In the genomic region with DNA sequence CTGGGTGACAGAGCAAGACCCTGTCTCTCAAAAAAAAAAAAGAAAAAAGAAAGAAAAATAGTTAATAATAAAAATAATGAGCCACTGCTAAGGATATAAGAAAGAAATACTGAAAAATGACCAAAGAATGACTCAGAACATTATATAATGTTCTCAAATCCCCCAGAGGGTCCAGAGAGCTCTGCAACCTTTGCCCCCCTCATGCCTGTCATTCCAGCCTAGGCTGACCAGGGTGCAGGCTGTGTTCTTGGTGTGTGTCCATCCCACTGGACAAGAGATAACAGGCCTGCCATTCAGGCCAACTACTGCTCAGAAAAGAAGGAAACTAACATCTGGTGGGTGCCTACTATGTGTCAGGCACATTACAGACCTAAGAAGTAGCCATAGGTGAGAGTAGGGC, we compare ENCODE assay signal across 16 cellular contexts.
DNase-seq lines count a peak whose midpoint lies in the region; ATAC-seq and TF ChIP-seq lines count a peak whose summit lies in the region.
"Had no signal": no experiment of that assay in that cellular context is flagged by ENCODE, and none has a peak within 500 bp of the region (broad histone marks: within the 10 kb centered on the region; RNA-seq: fewer than 3 reads in every experiment).

No MANE protein-coding gene starts in this region.

- DNase-seq in EL (peak; percentile 3), cardiac fibroblast (ENCODE audit: low read depth in 2 of 2) (peak; percentile 24 to 54), left ventricle myocardium inferior (no peak), sciatic nerve (ENCODE audit: low spot score) (no peak), lower leg skin (ENCODE audit: low spot score in 2 of 2) (no peak)
- DNase-seq in stimulated activated naive CD4-positive, alpha-beta T cell treated with Interleukin-2 at 50 U/mL for 16 hours (lab: John Stamatoyannopoulos, UW), result no peak
- DNase-seq: CD8-positive, alpha-beta memory T cell; DMS53; NCI-H1417 treated with DMSO at 0.1 percent for 48 hours; NCI-H1930; NCI-H345; NCI-H524 treated with DMSO at 0.1 percent for 48 hours; SIG-M5 had no signal

- peaks cover 29% of the 10 kb centered on the region for H3K9me3 ChIP-seq in left ventricle myocardium inferior (replicated peaks)

- no peak overlapping the region for H3K4me3 ChIP-seq in cardiac fibroblast (replicated peaks in 1 of 2; ENCODE audit: low read depth in 2 of 2, low read length in 2 of 2)
- H3K4me3 ChIP-seq in left ventricle myocardium inferior, result no peak overlapping the region
- H3K4me3 ChIP-seq in lower leg skin (ENCODE audit: low read depth, poor library complexity, severe bottlenecking), result no peak overlapping the region
- H3K4me3 ChIP-seq: BLaER1 treated with 17β-estradiol and CSF1 and Interleukin-3, amounts not matched to agents 10 nM and 100 nM had no signal

- peak; percentile 83 for ATAC-seq in sciatic nerve
- ATAC-seq in HG03521 (IDR thresholded peaks at IDR 0.05; ENCODE audit: unreplicated experiment), result no peak

- no peak for TF ChIP-seq CTCF in cardiac fibroblast (IDR thresholded peaks at IDR 0.05; ENCODE audit: low read depth, low read length)
- TF ChIP-seq CTCF in left ventricle myocardium inferior (IDR thresholded peaks at IDR 0.05; ENCODE audit: borderline replicate concordance), result no peak
- no peak for TF ChIP-seq CTCF in lower leg skin (IDR thresholded peaks at IDR 0.05)

- intact Hi-C loops in left ventricle myocardium inferior (cut with micrococcal nuclease) (no loop called here), sciatic nerve (cut with DNase I) (no loop called here), lower leg skin (cut with DNase I; ENCODE audit: low total_unique reads) (no loop called here)

- H3K27me3 ChIP-seq in left ventricle myocardium inferior (ENCODE audit: low read depth), result no peaks in the 10 kb centered on the region
- H3K27me3 ChIP-seq: BLaER1 treated with 17β-estradiol and CSF1 and Interleukin-3, amounts not matched to agents 10 nM and 100 nM had no signal

- no peaks in the 10 kb centered on the region for H3K4me1 ChIP-seq in left ventricle myocardium inferior

- TF ChIP-seq POLR2A in lower leg skin (IDR thresholded peaks at IDR 0.05), result no peak

- H3K27ac ChIP-seq in left ventricle myocardium inferior (replicated peaks), result peak overlapping the region; percentile 36
- H3K27ac ChIP-seq: BLaER1 treated with 17β-estradiol and CSF1 and Interleukin-3, amounts not matched to agents 10 nM and 100 nM; KMS-11 had no signal

- H3K36me3 ChIP-seq in left ventricle myocardium inferior, result no peaks in the 10 kb centered on the region
- H3K36me3 ChIP-seq: BLaER1 treated with 17β-estradiol and CSF1 and Interleukin-3, amounts not matched to agents 10 nM and 100 nM had no signal

Comparison
In these comparisons a context has a peak if more than half of its experiments do, and no peak if none do; other contexts are left out.
1. DNase-seq: peak in EL (single experiment) and cardiac fibroblast (2 of 2); none in left ventricle myocardium inferior (single experiment), sciatic nerve (single experiment), stimulated activated naive CD4-positive, alpha-beta T cell treated with Interleukin-2 at 50 U/mL for 16 hours (single experiment) and lower leg skin (0 of 2).